ENCODE assay signal across 8 cellular contexts in genomic region chr3:57007513-57008415, GRCh38. TPM values are rescaled to one million over a fixed set of nuclear protein-coding genes. Genes with fewer than 3 reads are reported as not detected.
DNase-seq lines count a peak whose midpoint lies in the region; TF ChIP-seq lines count a peak whose summit lies in the region.

No MANE protein-coding gene starts in this region.

- no peak for TF ChIP-seq CTCF in dorsolateral prefrontal cortex (IDR thresholded peaks at IDR 0.05 in 54 of 56, conservative IDR thresholded peaks at IDR 0.05 in 2 of 56; ENCODE audit: low read depth in 1 of 56, partially characterized antibody in 56 of 56)
- no peak for TF ChIP-seq CTCF in WERI-Rb-1 (IDR thresholded peaks at IDR 0.05; ENCODE audit: low read depth, low read length)

- peak overlapping the region in 35 of 59 donors; percentile 1 to 75 (median 42) for H3K27ac ChIP-seq in dorsolateral prefrontal cortex
- H3K27ac ChIP-seq in WERI-Rb-1, result no peak overlapping the region

- H3K4me3 ChIP-seq in dorsolateral prefrontal cortex (peak overlapping the region in 12 of 59 donors; percentile 1 to 20 (median 8)), WERI-Rb-1 (ENCODE audit: low read depth, low read length) (no peak overlapping the region)

- H3K9me3 ChIP-seq in WERI-Rb-1 (ENCODE audit: severe bottlenecking), result no peaks in the 10 kb centered on the region

- intact Hi-C loops in dorsolateral prefrontal cortex (cut with DNase I), result no loop called here

- H3K36me3 ChIP-seq in WERI-Rb-1, result no peaks in the 10 kb centered on the region

- DNase-seq in AG20443 (ENCODE audit: low spot score) (peak; percentile 87), OCI-M1 (lab: John Stamatoyannopoulos, UW) (peak; percentile 71), dorsolateral prefrontal cortex (peak in 4 of 10 donors; percentile 50 to 73 (median 62)), myocyte (ENCODE audit: low read depth) (peak; percentile 91), WERI-Rb-1 (no peak), AML-193 (lab: John Stamatoyannopoulos, UW) (no peak), NCI-H345 (lab: John Stamatoyannopoulos, UW) (no peak)
- DNase-seq in effector CD8-positive, alpha-beta T cell (lab: John Stamatoyannopoulos, UW), result no peak

- no peaks in the 10 kb centered on the region for H3K27me3 ChIP-seq in dorsolateral prefrontal cortex
- no peaks in the 10 kb centered on the region for H3K27me3 ChIP-seq in WERI-Rb-1 (ENCODE audit: insufficient read depth, low read depth, severe bottlenecking)

RNA-seq across cellular contexts. Expression of gene SPATA12, which starts 52.7 kb away (rescaled TPM):
- total RNA-seq in dorsolateral prefrontal cortex, result under 1 TPM in 2 of 120 experiments, not detected in 118; 0.19 to 0.22 TPM
- 0.19 TPM in 1 of 2 replicates, not detected in the other for total RNA-seq in myocyte
- polyA plus RNA-seq in myocyte (2012), result 0.16 TPM

Comparison
In these comparisons a context has a peak if more than half of its experiments do, and no peak if none do; other contexts are left out.
1. DNase-seq: peak in AG20443 (single experiment), OCI-M1 (single experiment) and myocyte (single experiment); none in WERI-Rb-1 (single experiment), effector CD8-positive, alpha-beta T cell (single experiment), AML-193 (0 of 2) and NCI-H345 (single experiment).